ENCODE assay signal across 19 cellular contexts in genomic region chr2:58727977-58728656, GRCh38.
A peak's percentile ranks its signal among the peaks of the same experiment; 100 is the strongest.
DNase-seq lines count a peak whose midpoint lies in the region; ATAC-seq, FAIRE-seq and TF ChIP-seq lines count a peak whose summit lies in the region.
"Had no signal": no experiment of that assay in that cellular context is flagged by ENCODE, and none has a peak within 500 bp of the region (broad histone marks: within the 10 kb centered on the region; RNA-seq: fewer than 3 reads in every experiment).

No MANE protein-coding gene starts in this region.

- no peak overlapping the region for H3K4me2 ChIP-seq in HCT116 (ENCODE audit: low read length)

- no peaks in the 10 kb centered on the region for H3K4me1 ChIP-seq in HCT116 (ENCODE audit: control insufficient read depth in 1 of 2, insufficient read depth in 2 of 2, low read length in 2 of 2)
- H3K4me1 ChIP-seq in RWPE2 (ENCODE audit: insufficient read depth, poor library complexity, severe bottlenecking): no peaks in the 10 kb centered on the region
- H3K4me1 ChIP-seq in vagina: no peaks in the 10 kb centered on the region

- H3K9me3 ChIP-seq in HCT116 (ENCODE audit: control insufficient read depth in 1 of 2, insufficient read depth in 1 of 2, low read depth in 1 of 2, low read length in 2 of 2) (no peaks in the 10 kb centered on the region), RWPE2 (ENCODE audit: severe bottlenecking) (no peaks in the 10 kb centered on the region), vagina (no peaks in the 10 kb centered on the region)

- RAD21 ChIA-PET in HCT116 (lab: Charles Lee; ENCODE audit: low non-redundant PET in 1 of 2, low total read pairs in 2 of 2, uncharacterized antibody in 2 of 2, unreplicated experiment in 2 of 2): no interaction called here

- TF ChIP-seq CTCF in HCT116 (IDR thresholded peaks at IDR 0.05 in 2 of 3, conservative IDR thresholded peaks at IDR 0.05 in 1 of 3; ENCODE audit: borderline replicate concordance in 1 of 3, insufficient read depth in 1 of 3, low read depth in 2 of 3, low read length in 2 of 3) (no peak), RWPE2 (IDR thresholded peaks at IDR 0.05; ENCODE audit: poor library complexity, severe bottlenecking) (no peak), epithelial cell of esophagus (IDR thresholded peaks at IDR 0.05; ENCODE audit: insufficient read depth, low read depth, low read length, missing control alignments) (no peak), vagina (IDR thresholded peaks at IDR 0.05) (no peak)

- peak; percentile 53 for FAIRE-seq in G401.6 (lab: Jason Lieb, UNC)
- FAIRE-seq: A204.1, D721Med, H54, HepG2, HTR-8/SVneo had no signal

- no peak for TF ChIP-seq RAD21 in HCT116 (IDR thresholded peaks at IDR 0.05; ENCODE audit: low read depth)

- H3K27ac ChIP-seq in HCT116 (ENCODE audit: low read depth, low read length) (no peak overlapping the region), RWPE2 (ENCODE audit: poor library complexity, severe bottlenecking) (no peak overlapping the region), vagina (no peak overlapping the region)

- CTCF ChIA-PET in HCT116 (lab: Charles Lee): no interaction called here

- H3K9ac ChIP-seq in HCT116 (ENCODE audit: low read length): no peak overlapping the region

- no peaks in the 10 kb centered on the region for H3K79me2 ChIP-seq in HCT116 (ENCODE audit: insufficient read depth, low read length)

- no peaks in the 10 kb centered on the region; the same call in 1 of the 2 replicates for H3K27me3 ChIP-seq in HCT116 (ENCODE audit: insufficient read depth, low read length)
- no peaks in the 10 kb centered on the region for H3K27me3 ChIP-seq in RWPE2 (ENCODE audit: insufficient read depth, poor library complexity, severe bottlenecking)
- no peaks in the 10 kb centered on the region for H3K27me3 ChIP-seq in vagina

- H3K36me3 ChIP-seq in HCT116 (ENCODE audit: control insufficient read depth in 1 of 2, insufficient read depth in 2 of 2, low read length in 2 of 2) (no peaks in the 10 kb centered on the region), RWPE2 (ENCODE audit: low read depth) (no peaks in the 10 kb centered on the region), vagina (no peaks in the 10 kb centered on the region)

- H3K4me3 ChIP-seq in HCT116 (replicated peaks in 1 of 2; ENCODE audit: low read depth in 1 of 2, low read length in 2 of 2) (no peak overlapping the region), RWPE2 (ENCODE audit: severe bottlenecking) (no peak overlapping the region), epithelial cell of esophagus (ENCODE audit: low read length) (no peak overlapping the region), vagina (no peak overlapping the region)

- DNase-seq in HCT116 (ENCODE audit: low read depth, low spot score): no peak
- no peak for DNase-seq in RWPE2 (ENCODE audit: low spot score)
- DNase-seq in epithelial cell of esophagus (ENCODE audit: low read depth): peak; percentile 49
- DNase-seq in stimulated activated CD4-positive, alpha-beta T cell treated with anti-CD3 and anti-CD28 coated beads, Interleukin-1b, Interleukin-23, amount 100 ng/mL, for 48 hours: no peak
- DNase-seq in vagina (ENCODE audit: extremely low spot score in 2 of 2): no peak
- DNase-seq: C1 segment of cervical spinal cord; CD4-positive, alpha-beta memory T cell; COR-L47; DMS153; DMS79 treated with DMSO at 0.1 percent for 48 hours; EL; GF-D8 had no signal

- no peak overlapping the region for H2AFZ ChIP-seq in HCT116 (ENCODE audit: low read depth, low read length, poor library complexity, severe bottlenecking)

- ATAC-seq in HCT116: 0 out of 2 replicates have a peak, but pooled peaks have one; percentile 46
- 0 out of 3 replicates have a peak, but pooled peaks have one; percentile 40 for ATAC-seq in RWPE2 (ENCODE audit: low read depth)
- ATAC-seq in esophagus mucosa: no peak
- ATAC-seq: HepG2 had no signal

- no peaks in the 10 kb centered on the region for H3K9me2 ChIP-seq in HCT116 (ENCODE audit: insufficient read depth)

- intact Hi-C loops in HCT116 (cut with micrococcal nuclease): no loop called here
- intact Hi-C loops in vagina (cut with DNase I): no loop called here

- POLR2A ChIA-PET in HCT116 (lab: Charles Lee): no interaction called here

- no peaks in the 10 kb centered on the region for H4K20me1 ChIP-seq in HCT116 (ENCODE audit: insufficient read depth)

- no TSS peak for BruUV-seq in HCT116 (replicated peaks; lab: Mats Ljungman, UMichigan)

- TF ChIP-seq POLR2A in HCT116 (IDR thresholded peaks at IDR 0.05; ENCODE audit: borderline replicate concordance, extremely low read depth, insufficient read depth, insufficient read length) (no peak), vagina (IDR thresholded peaks at IDR 0.05) (no peak)

TF ChIP-seq in HCT116, 20 proteins besides CTCF, POLR2A, EP300 and RAD21:
- TF ChIP-seq ATF3 (IDR thresholded peaks at IDR 0.05) (no peak), REST (IDR thresholded peaks at IDR 0.05; ENCODE audit: low read depth) (no peak), SRF (IDR thresholded peaks at IDR 0.05; ENCODE audit: low read depth) (no peak), FOSL1 (IDR thresholded peaks at IDR 0.05; ENCODE audit: low read depth) (no peak), CEBPB (IDR thresholded peaks at IDR 0.05; ENCODE audit: low read depth) (no peak), POLR2AphosphoS5 (IDR thresholded peaks at IDR 0.05; ENCODE audit: low read depth, low read length) (no peak), SIN3A (IDR thresholded peaks at IDR 0.05; ENCODE audit: low read depth) (no peak), TCF7L2 (IDR thresholded peaks at IDR 0.05; ENCODE audit: borderline replicate concordance, extremely low read depth, insufficient read depth, insufficient read length) (no peak), YY1 (IDR thresholded peaks at IDR 0.05; ENCODE audit: extremely low read depth, insufficient replicate concordance, low read depth, low read length) (no peak), EZH2 (IDR thresholded peaks at IDR 0.05) (no peak), MAX (IDR thresholded peaks at IDR 0.05) (no peak), CBX3 (IDR thresholded peaks at IDR 0.05; ENCODE audit: low read depth) (no peak), EGR1 (IDR thresholded peaks at IDR 0.05; ENCODE audit: low read depth) (no peak)
TF ChIP-seq in HCT116: peak in this region for 0.
